12 cellular contexts compared by ENCODE assay signal in genomic region chr11:71948314-71949027, GRCh38. TPM values are rescaled to one million over a fixed set of nuclear protein-coding genes. Genes with fewer than 3 reads are reported as not detected.
DNase-seq lines count a peak whose midpoint lies in the region; ATAC-seq and TF ChIP-seq lines count a peak whose summit lies in the region.
"Had no signal": no experiment of that assay in that cellular context is flagged by ENCODE, and none has a peak within 500 bp of the region (broad histone marks: within the 10 kb centered on the region; RNA-seq: fewer than 3 reads in every experiment).

No MANE protein-coding gene starts in this region.

- H3K27ac ChIP-seq in cardiac muscle cell (peak overlapping the region; percentile 0), left ventricle myocardium inferior (replicated peaks) (no peak overlapping the region)
- H3K27ac ChIP-seq: prostate gland had no signal

- H3K4me3 ChIP-seq in cardiac muscle cell = no peak overlapping the region
- no peak overlapping the region for H3K4me3 ChIP-seq in left ventricle myocardium inferior
- H3K4me3 ChIP-seq: prostate gland had no signal

- H3K36me3 Mint-ChIP-seq in WTC11 (no peaks in the 10 kb centered on the region), type B pancreatic cell (peaks cover 7% of the 10 kb centered on the region)

- no peak overlapping the region for H3K27ac Mint-ChIP-seq in WTC11
- H3K27ac Mint-ChIP-seq in type B pancreatic cell = peak overlapping the region; percentile 24

- H3K9me3 Mint-ChIP-seq in WTC11 (no peaks in the 10 kb centered on the region), type B pancreatic cell (no peaks in the 10 kb centered on the region)
- H3K9me3 Mint-ChIP-seq: stimulated activated naive CD8-positive, alpha-beta T cell treated with anti-CD3 and anti-CD28 coated beads, Interleukin-15, Interleukin-2, amounts not matched to agents 100 ng/mL and 50 ng/mL, for 24 hours had no signal

- no peak for ATAC-seq in WTC11
- peak; percentile 80 for ATAC-seq in left colon

- H3K27me3 Mint-ChIP-seq in WTC11 (ENCODE audit: low read depth) (no peaks in the 10 kb centered on the region), type B pancreatic cell (no peaks in the 10 kb centered on the region)
- H3K27me3 Mint-ChIP-seq: stimulated activated naive CD8-positive, alpha-beta T cell treated with anti-CD3 and anti-CD28 coated beads, Interleukin-15, Interleukin-2, amounts not matched to agents 100 ng/mL and 50 ng/mL, for 24 hours had no signal

- H3K4me3 Mint-ChIP-seq in WTC11 (no peak overlapping the region), type B pancreatic cell (no peak overlapping the region)
- H3K4me3 Mint-ChIP-seq: stimulated activated naive CD8-positive, alpha-beta T cell treated with anti-CD3 and anti-CD28 coated beads, Interleukin-15, Interleukin-2, amounts not matched to agents 100 ng/mL and 50 ng/mL, for 24 hours had no signal

- no peaks in the 10 kb centered on the region for H3K9me3 ChIP-seq in cardiac muscle cell (ENCODE audit: low read depth)
- no peaks in the 10 kb centered on the region for H3K9me3 ChIP-seq in left ventricle myocardium inferior (replicated peaks)
- H3K9me3 ChIP-seq: prostate gland had no signal

- H3K4me1 Mint-ChIP-seq in WTC11 (no peaks in the 10 kb centered on the region), type B pancreatic cell (ENCODE audit: unreplicated experiment) (peaks cover 18% of the 10 kb centered on the region)

- POLR2A ChIA-PET in WTC11 (lab: Charles Lee) = no interaction called here

- CTCF ChIA-PET in WTC11 (lab: Charles Lee) = no interaction called here

- intact Hi-C loops in left ventricle myocardium inferior (cut with micrococcal nuclease) (no loop called here), left colon (cut with DNase I, micrococcal nuclease) (no loop called here)

- TF ChIP-seq CTCF in cardiac muscle cell (IDR thresholded peaks at IDR 0.05; ENCODE audit: low read depth, low read length) (no peak), left ventricle myocardium inferior (IDR thresholded peaks at IDR 0.05; ENCODE audit: borderline replicate concordance) (no peak), WTC11 (IDR thresholded peaks at IDR 0.05) (no peak), type B pancreatic cell (conservative IDR thresholded peaks at IDR 0.05) (no peak)

- H3K27me3 ChIP-seq in cardiac muscle cell = no peaks in the 10 kb centered on the region
- no peaks in the 10 kb centered on the region for H3K27me3 ChIP-seq in left ventricle myocardium inferior (ENCODE audit: low read depth)

- no peaks in the 10 kb centered on the region for H3K4me1 ChIP-seq in cardiac muscle cell (ENCODE audit: low read depth)
- H3K4me1 ChIP-seq in left ventricle myocardium inferior = peaks cover 32% of the 10 kb centered on the region
- H3K4me1 ChIP-seq: prostate gland had no signal

- peak in 1 of 2 donors; percentile 2 for DNase-seq in cardiac muscle cell (ENCODE audit: low read depth in 1 of 2, low spot score in 1 of 2)
- no peak for DNase-seq in left ventricle myocardium inferior
- DNase-seq in WTC11 (ENCODE audit: low spot score) = no peak
- DNase-seq in left colon = peak; percentile 12 to 47
- DNase-seq in type B pancreatic cell (ENCODE audit: extremely low spot score, unreplicated experiment) = no peak
- DNase-seq in NCI-H1048 (lab: John Stamatoyannopoulos, UW) = no peak
- no peak for DNase-seq in epidermal melanocyte (ENCODE audit: insufficient read length, low spot score)
- no peak for DNase-seq in anterior cingulate cortex (lab: John Stamatoyannopoulos, UW)
- DNase-seq: NCI-H187 treated with DMSO at 0.1 percent for 48 hours; stimulated activated CD4-positive, alpha-beta T cell treated with anti-CD3 and anti-CD28 coated beads, Interleukin-4, amount 100 ng/mL, for 4 hours had no signal

- H3K36me3 ChIP-seq in cardiac muscle cell (no peaks in the 10 kb centered on the region), left ventricle myocardium inferior (no peaks in the 10 kb centered on the region)
- H3K36me3 ChIP-seq: prostate gland had no signal

TF ChIP-seq in WTC11, 78 proteins besides CTCF, POLR2A, EP300 and RAD21:
- no peak for TF ChIP-seq MAX (CRISPR knock-in tag; IDR thresholded peaks at IDR 0.05)
- TF ChIP-seq JUN (CRISPR knock-in tag; IDR thresholded peaks at IDR 0.05) = no peak
- TF ChIP-seq GABPB1 (CRISPR knock-in tag; IDR thresholded peaks at IDR 0.05) = 0 out of 2 replicates have a peak, but pooled peaks have one; percentile 45

RNA-seq across cellular contexts. Expression of gene RNF121, which starts 19.6 kb away (rescaled TPM):
- total RNA-seq in cardiac muscle cell (27.7 and 28.6 TPM in 2 replicates), left ventricle myocardium inferior (23.0 TPM), WTC11 (2021) (40.2 to 45.3 TPM (median 41.0 TPM) in 3 replicates), left colon (10 to 100 TPM; 29.5 to 39.5 TPM), type B pancreatic cell (ENCODE audit: low replicate concordance) (44.3 and 49.7 TPM in 2 replicates)
- polyA plus RNA-seq in cardiac muscle cell = 16.2 and 16.8 TPM in 2 replicates

RNA-seq across cellular contexts. Expression of gene XNDC1N, which starts 20.1 kb away (rescaled TPM):
- total RNA-seq in cardiac muscle cell (8.0 and 8.8 TPM in 2 replicates), left ventricle myocardium inferior (2.5 TPM), WTC11 (2021) (10.6 to 14.6 TPM (median 11.8 TPM) in 3 replicates), left colon (10 to 100 TPM in 1 of 2 donors, 1 to 10 TPM in 1; 7.5 to 12.5 TPM), type B pancreatic cell (ENCODE audit: low replicate concordance) (9.7 and 15.6 TPM in 2 replicates)
- polyA plus RNA-seq in cardiac muscle cell = 6.3 and 7.9 TPM in 2 replicates

RNA-seq across cellular contexts. Expression of gene IL18BP, which starts 50.2 kb away (rescaled TPM):
- total RNA-seq in cardiac muscle cell (3.5 and 7.3 TPM in 2 replicates), left ventricle myocardium inferior (4.9 TPM), WTC11 (2021) (14.1 to 17.3 TPM (median 15.0 TPM) in 3 replicates), left colon (10 to 100 TPM in 1 of 2 donors, 1 to 10 TPM in 1; 8.0 to 10.6 TPM), type B pancreatic cell (ENCODE audit: low replicate concordance) (10.6 and 15.7 TPM in 2 replicates)
- 1.2 and 2.8 TPM in 2 replicates for polyA plus RNA-seq in cardiac muscle cell

Comparison
In these comparisons a context has a peak if more than half of its experiments do, and no peak if none do; other contexts are left out.
1. DNase-seq: peak in left colon (2 of 2); none in left ventricle myocardium inferior (single experiment), WTC11 (single experiment), type B pancreatic cell (single experiment), NCI-H1048 (single experiment), epidermal melanocyte (single experiment) and anterior cingulate cortex (0 of 58).